Comparison of ENCODE assay signal across 28 cellular contexts in genomic region chr6:162478191-162478642, GRCh38.
DNase-seq lines count a peak whose midpoint lies in the region; ATAC-seq and TF ChIP-seq lines count a peak whose summit lies in the region.
"Had no signal": no experiment of that assay in that cellular context is flagged by ENCODE, and none has a peak within 500 bp of the region (broad histone marks: within the 10 kb centered on the region; RNA-seq: fewer than 3 reads in every experiment).

No MANE protein-coding gene starts in this region.

- no peak overlapping the region for H3K4me3 ChIP-seq in left ventricle myocardium inferior
- H3K4me3 ChIP-seq: coronary artery, esophagus muscularis mucosa, hepatocyte, thoracic aorta, uterus had no signal

- H3K4me1 ChIP-seq in left ventricle myocardium inferior, result peaks cover 17% of the 10 kb centered on the region
- H3K4me1 ChIP-seq: esophagus muscularis mucosa, uterus had no signal

- peak; percentile 23 for ATAC-seq in Right ventricle myocardium inferior
- ATAC-seq in left cardiac atrium, result no peak
- peak; percentile 36 for ATAC-seq in HG03565 (IDR thresholded peaks at IDR 0.05; ENCODE audit: unreplicated experiment)
- peak; percentile 57 for ATAC-seq in stimulated activated memory B cell treated with anti-CD40 and anti-IgM and Interleukin-4, amounts not matched to agents 10 μg/mL and 1 μg/mL and 100 μg/mL, for 72 hours
- ATAC-seq in HG02973 (IDR thresholded peaks at IDR 0.05; ENCODE audit: unreplicated experiment), result no peak
- ATAC-seq: effector memory CD8-positive, alpha-beta T cell; naive thymus-derived CD8-positive, alpha-beta T cell; stimulated activated naive B cell treated with anti-CD40 and anti-IgM and Interleukin-4, amounts not matched to agents 10 μg/mL and 1 μg/mL and 100 μg/mL, for 72 hours had no signal

- H3K36me3 Mint-ChIP-seq in stimulated activated memory B cell treated with anti-CD40 and anti-IgM and Interleukin-4, amounts not matched to agents 10 μg/mL and 1 μg/mL and 100 μg/mL, for 72 hours, result no peaks in the 10 kb centered on the region

- no peak overlapping the region for H3K4me3 Mint-ChIP-seq in stimulated activated memory B cell treated with anti-CD40 and anti-IgM and Interleukin-4, amounts not matched to agents 10 μg/mL and 1 μg/mL and 100 μg/mL, for 72 hours
- H3K4me3 Mint-ChIP-seq: activated T-helper 1 cell treated with anti-CD3 and anti-CD28 coated beads, Interleukin-12 subunit alpha, Interleukin-12 subunit beta, Interleukin-2, Interleukin-4 antibody, amounts not matched to agents 30 ng/mL and 10 ng/mL and 1 ng/mL, durations not matched to agents 14 hours and 24 hours and 36 hours; B cell; effector memory CD8-positive, alpha-beta T cell; naive thymus-derived CD8-positive, alpha-beta T cell; stimulated activated naive B cell treated with anti-CD40 and anti-IgM and Interleukin-4, amounts not matched to agents 10 μg/mL and 1 μg/mL and 100 μg/mL, for 72 hours had no signal

- H3K9me3 ChIP-seq in left ventricle myocardium inferior (replicated peaks), result no peaks in the 10 kb centered on the region
- H3K9me3 ChIP-seq: esophagus muscularis mucosa, SK-N-SH, thoracic aorta, uterus had no signal

- intact Hi-C loops in Right ventricle myocardium inferior (cut with DNase I), result no loop called here
- intact Hi-C loops in left cardiac atrium (cut with DNase I), result no loop called here
- intact Hi-C loops in left ventricle myocardium inferior (cut with micrococcal nuclease), result no loop called here

- no peak for DNase-seq in Right ventricle myocardium inferior (ENCODE audit: missing footprints)
- no peak for DNase-seq in left cardiac atrium
- no peak for DNase-seq in left ventricle myocardium inferior
- DNase-seq in SIG-M5 (lab: John Stamatoyannopoulos, UW), result no peak
- DNase-seq in NCI-H748 treated with DMSO at 0.1 percent for 48 hours (lab: John Stamatoyannopoulos, UW), result no peak
- DNase-seq: activated naive CD4-positive, alpha-beta T cell treated with anti-CD3 and anti-CD28 coated beads, Interleukin-2, amount 50 U/mL, for 16 hours; DMS79; effector memory CD8-positive, alpha-beta T cell; foreskin melanocyte; Karpas-422; midbrain; MV-4-11; naive thymus-derived CD8-positive, alpha-beta T cell; NCI-H1694 treated with DMSO at 0.1 percent for 48 hours; SK-N-SH; stimulated activated CD4-positive, alpha-beta T cell treated with anti-CD3 and anti-CD28 coated beads, Interleukin-4, amount 100 ng/mL, for 1 hour; stimulated activated naive B cell treated with anti-CD40 and anti-IgM and Interleukin-4, amounts not matched to agents 10 μg/mL and 1 μg/mL and 100 μg/mL, for 72 hours; uterus had no signal

- no peak overlapping the region for H3K27ac Mint-ChIP-seq in stimulated activated memory B cell treated with anti-CD40 and anti-IgM and Interleukin-4, amounts not matched to agents 10 μg/mL and 1 μg/mL and 100 μg/mL, for 72 hours
- H3K27ac Mint-ChIP-seq: activated T-helper 1 cell treated with anti-CD3 and anti-CD28 coated beads, Interleukin-12 subunit alpha, Interleukin-12 subunit beta, Interleukin-2, Interleukin-4 antibody, amounts not matched to agents 30 ng/mL and 10 ng/mL and 1 ng/mL, durations not matched to agents 14 hours and 24 hours and 36 hours; B cell; effector memory CD8-positive, alpha-beta T cell; naive thymus-derived CD8-positive, alpha-beta T cell; stimulated activated naive B cell treated with anti-CD40 and anti-IgM and Interleukin-4, amounts not matched to agents 10 μg/mL and 1 μg/mL and 100 μg/mL, for 72 hours had no signal

- H3K4me1 Mint-ChIP-seq in stimulated activated memory B cell treated with anti-CD40 and anti-IgM and Interleukin-4, amounts not matched to agents 10 μg/mL and 1 μg/mL and 100 μg/mL, for 72 hours, result peaks cover 7% of the 10 kb centered on the region
- H3K4me1 Mint-ChIP-seq: B cell; stimulated activated naive B cell treated with anti-CD40 and anti-IgM and Interleukin-4, amounts not matched to agents 10 μg/mL and 1 μg/mL and 100 μg/mL, for 72 hours had no signal

- H3K27ac ChIP-seq in left ventricle myocardium inferior (replicated peaks), result peak overlapping the region; percentile 52
- H3K27ac ChIP-seq: coronary artery, esophagus muscularis mucosa, hepatocyte, thoracic aorta, uterus, VCaP had no signal

- no peaks in the 10 kb centered on the region for H3K27me3 Mint-ChIP-seq in stimulated activated memory B cell treated with anti-CD40 and anti-IgM and Interleukin-4, amounts not matched to agents 10 μg/mL and 1 μg/mL and 100 μg/mL, for 72 hours
- H3K27me3 Mint-ChIP-seq: B cell; effector memory CD8-positive, alpha-beta T cell; naive thymus-derived CD8-positive, alpha-beta T cell; stimulated activated naive B cell treated with anti-CD40 and anti-IgM and Interleukin-4, amounts not matched to agents 10 μg/mL and 1 μg/mL and 100 μg/mL, for 72 hours had no signal

- no peaks in the 10 kb centered on the region for H3K36me3 ChIP-seq in left ventricle myocardium inferior
- H3K36me3 ChIP-seq: esophagus muscularis mucosa, thoracic aorta, uterus had no signal

- H3K9me3 Mint-ChIP-seq in stimulated activated memory B cell treated with anti-CD40 and anti-IgM and Interleukin-4, amounts not matched to agents 10 μg/mL and 1 μg/mL and 100 μg/mL, for 72 hours, result peaks cover 3% of the 10 kb centered on the region

- no peaks in the 10 kb centered on the region for H3K27me3 ChIP-seq in left ventricle myocardium inferior (ENCODE audit: low read depth)
- H3K27me3 ChIP-seq: esophagus muscularis mucosa, hepatocyte, uterus had no signal

- no peak for TF ChIP-seq CTCF in left ventricle myocardium inferior (IDR thresholded peaks at IDR 0.05; ENCODE audit: borderline replicate concordance)

Comparison
In these comparisons a context has a peak if more than half of its experiments do, and no peak if none do; other contexts are left out.
1. ATAC-seq: peak in Right ventricle myocardium inferior (single experiment), HG03565 (single experiment) and stimulated activated memory B cell treated with anti-CD40 and anti-IgM and Interleukin-4, amounts not matched to agents 10 μg/mL and 1 μg/mL and 100 μg/mL, for 72 hours (single experiment); none in left cardiac atrium (0 of 2) and HG02973 (single experiment).